ENCODE assay signal across 8 cellular contexts in the genomic region with DNA sequence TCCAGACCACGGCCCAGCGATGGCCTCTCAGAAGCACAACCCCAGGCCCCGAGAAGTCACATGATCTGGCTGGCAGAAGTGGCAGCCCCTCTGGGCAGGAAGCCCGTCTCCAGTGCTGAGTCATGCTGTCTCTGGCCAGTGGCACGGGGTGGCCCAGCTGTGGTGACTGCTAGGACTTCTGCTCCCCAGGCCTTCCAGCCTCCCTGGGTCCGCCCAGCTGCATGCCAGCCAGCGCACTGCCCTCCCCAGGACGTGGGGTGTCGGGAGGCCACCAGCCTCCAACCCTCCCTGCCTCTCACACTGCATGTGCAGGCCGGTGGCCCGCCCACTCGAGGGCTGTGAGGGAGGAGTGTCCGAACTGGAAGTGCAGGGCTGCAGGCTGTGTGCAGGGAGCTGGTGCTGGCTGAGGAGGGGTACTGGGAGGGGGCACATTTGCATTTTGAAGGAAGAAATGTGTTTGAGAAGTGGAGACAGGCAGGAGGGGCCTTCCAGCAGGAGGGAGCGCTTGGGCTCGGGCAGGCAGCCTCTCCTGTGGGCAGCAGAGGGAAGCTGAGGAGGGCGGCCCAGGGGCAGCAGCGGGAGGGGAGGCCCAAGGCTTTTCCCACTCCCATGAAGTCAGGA. TPM values are rescaled to one million over a fixed set of nuclear protein-coding genes. Genes with fewer than 3 reads are reported as not detected.
DNase-seq lines count a peak whose midpoint lies in the region; ATAC-seq, FAIRE-seq and TF ChIP-seq lines count a peak whose summit lies in the region.

No MANE protein-coding gene starts in this region.

- no peaks in the 10 kb centered on the region for H4K20me1 ChIP-seq in DND-41 (ENCODE audit: insufficient read depth, low read length)

- H3K27ac ChIP-seq in DND-41 (ENCODE audit: low read length) (no peak overlapping the region), mesodermal cell (ENCODE audit: low read depth, low read length, severe bottlenecking) (peak overlapping the region; percentile 88), small intestine (ENCODE audit: low read depth in 1 of 2, low read length in 1 of 2) (no peak overlapping the region)

- H3K79me2 ChIP-seq in DND-41 (ENCODE audit: insufficient read depth, low read length) = no peaks in the 10 kb centered on the region

- H3K36me3 ChIP-seq in DND-41 (ENCODE audit: insufficient read depth, low read length) = no peaks in the 10 kb centered on the region
- no peaks in the 10 kb centered on the region for H3K36me3 ChIP-seq in mesodermal cell (ENCODE audit: control insufficient read depth, insufficient read depth, low read length)
- H3K36me3 ChIP-seq in small intestine (ENCODE audit: control insufficient read depth in 2 of 2, insufficient read depth in 2 of 2, low read length in 2 of 2) = no peaks in the 10 kb centered on the region

- H3K27me3 ChIP-seq in DND-41 (ENCODE audit: insufficient read depth, low read length, poor library complexity) = no peaks in the 10 kb centered on the region
- H3K27me3 ChIP-seq in small intestine (ENCODE audit: control insufficient read depth in 2 of 2, insufficient read depth in 2 of 2, low read length in 2 of 2) = no peaks in the 10 kb centered on the region

- no peak for TF ChIP-seq CTCF in DND-41 (IDR thresholded peaks at IDR 0.05; ENCODE audit: borderline replicate concordance, extremely low read depth, low read length, poor library complexity, severe bottlenecking)
- no peak for TF ChIP-seq CTCF in GM10266 (IDR thresholded peaks at IDR 0.05; ENCODE audit: control insufficient read depth, insufficient read depth, low read depth, missing control alignments)

- H3K4me1 ChIP-seq in DND-41 (ENCODE audit: insufficient read depth, low read length) (no peaks in the 10 kb centered on the region), mesodermal cell (ENCODE audit: control insufficient read depth, insufficient read depth, low read length, poor library complexity, severe bottlenecking) (peaks cover 44% of the 10 kb centered on the region), small intestine (ENCODE audit: control insufficient read depth in 2 of 2, insufficient read depth in 1 of 2, low read depth in 1 of 2, low read length in 1 of 2) (no peaks in the 10 kb centered on the region)

- DNase-seq in DND-41 = no peak
- peak; percentile 24 for DNase-seq in NCI-H774 (lab: John Stamatoyannopoulos, UW)
- DNase-seq in dermis microvascular lymphatic vessel endothelial cell (ENCODE audit: low read depth in 2 of 2) = peak; percentile 43 to 82
- no peak for DNase-seq in GM10266 (ENCODE audit: extremely low spot score)
- no peak for DNase-seq in small intestine

- no peak overlapping the region for H3K4me2 ChIP-seq in DND-41 (ENCODE audit: insufficient read depth, low read length)

- ATAC-seq in DND-41 (ENCODE audit: insufficient read depth, low read depth) = peak; percentile 24; the same call in 1 of the 3 replicates
- no peak for ATAC-seq in GM19395 (IDR thresholded peaks at IDR 0.05; ENCODE audit: unreplicated experiment)
- ATAC-seq in GM21515 (IDR thresholded peaks at IDR 0.05; ENCODE audit: unreplicated experiment) = no peak

- 66 to 69% methylated on average over 9 to 13 of the region's 17 CpGs for WGBS in mesodermal cell (ENCODE audit: insufficient coverage in 2 of 2), 2 experiments
- 58 to 62% (median 58%) methylated on average over 17 of the region's 17 CpGs for WGBS in small intestine, 3 donors

- no peak overlapping the region for H3K4me3 ChIP-seq in DND-41 (ENCODE audit: low read depth in 1 of 2, low read length in 2 of 2)
- no peak overlapping the region for H3K4me3 ChIP-seq in mesodermal cell (ENCODE audit: extremely low read depth, insufficient read depth, low read length, poor library complexity, severe bottlenecking)
- no peak overlapping the region for H3K4me3 ChIP-seq in small intestine (ENCODE audit: low read depth in 1 of 2, low read length in 2 of 2)

- no peak for FAIRE-seq in small intestine (lab: Jason Lieb, UNC)

- H3K9ac ChIP-seq in DND-41 (ENCODE audit: low read depth, low read length) = no peak overlapping the region

- no peak overlapping the region for H2AFZ ChIP-seq in DND-41 (ENCODE audit: low read depth, low read length)

- H3K9me3 ChIP-seq in DND-41 (ENCODE audit: insufficient read depth, low read length, severe bottlenecking) (no peaks in the 10 kb centered on the region), mesodermal cell (ENCODE audit: control insufficient read depth, low read length) (no peaks in the 10 kb centered on the region), small intestine (ENCODE audit: control insufficient read depth, low read depth) (no peaks in the 10 kb centered on the region)

RNA-seq across cellular contexts. Expression of a gene that starts 17.0 kb away (rescaled TPM):
- 34.3 and 45.3 TPM in 2 replicates for total RNA-seq in dermis microvascular lymphatic vessel endothelial cell
- 43.1 TPM for polyA plus RNA-seq in mesodermal cell (2013, experiment 1 of 2)
- polyA plus RNA-seq in mesodermal cell (2013, experiment 2 of 2) = 37.4 TPM
- polyA plus RNA-seq in small intestine = 100 to 1,000 TPM in 1 of 3 donors, 10 to 100 TPM in 2; 82.3 to 142 (median 98.4) TPM

Comparison
In these comparisons a context has a peak if more than half of its experiments do, and no peak if none do; other contexts are left out.
1. DNase-seq: peak in NCI-H774 (single experiment) and dermis microvascular lymphatic vessel endothelial cell (2 of 2); none in DND-41 (single experiment), GM10266 (single experiment) and small intestine (single experiment).